ENCODE assay signal across 1 cellular context in the genomic region with DNA sequence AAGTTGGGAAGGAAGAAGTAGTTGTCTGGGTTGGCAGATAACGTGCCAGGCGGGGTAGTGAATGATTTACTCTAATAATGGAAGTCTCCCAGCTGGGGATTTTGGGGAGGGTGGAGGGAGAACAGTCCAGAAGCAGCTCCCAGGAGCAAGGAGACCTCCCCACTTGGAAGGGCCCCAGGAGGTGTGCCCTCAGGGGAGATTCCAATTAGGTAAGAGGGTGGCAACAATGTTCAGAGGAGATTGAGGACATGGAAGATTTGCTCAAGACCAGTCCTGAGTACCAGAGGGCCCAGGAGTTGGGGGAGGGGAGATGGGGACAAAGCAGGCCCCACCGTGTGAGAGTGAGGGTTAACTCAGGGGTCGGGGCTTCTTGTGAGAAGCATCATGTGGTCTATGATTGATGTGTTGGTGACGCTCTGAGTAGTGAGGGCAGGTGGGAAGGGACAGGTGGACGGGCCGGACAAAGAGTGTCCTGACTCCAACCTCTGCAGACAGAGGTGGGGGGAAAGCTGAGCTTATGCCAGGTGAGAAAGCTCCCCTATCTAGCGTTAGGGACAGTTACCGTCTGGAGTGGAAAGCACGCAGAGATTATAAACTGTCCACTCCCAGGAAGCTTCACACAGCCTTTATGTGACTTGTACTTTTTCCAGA.
TF ChIP-seq lines count a peak whose summit lies in the region.

No MANE protein-coding gene starts in this region.

TF ChIP-seq in SK-N-SH treated with all-trans-retinoic acid at 6 μM for 48 hours, 23 proteins besides CTCF, POLR2A, EP300 and RAD21 (continued from another document):
- TF ChIP-seq PATZ1 (CRISPR knock-in tag; IDR thresholded peaks at IDR 0.05; ENCODE audit: borderline replicate concordance) (no peak), BACH2 (CRISPR knock-in tag; IDR thresholded peaks at IDR 0.05; ENCODE audit: borderline replicate concordance) (no peak), OSR1 (CRISPR knock-in tag; IDR thresholded peaks at IDR 0.05) (no peak), ISL1 (CRISPR knock-in tag; IDR thresholded peaks at IDR 0.05) (no peak), SNAI2 (CRISPR knock-in tag; IDR thresholded peaks at IDR 0.05) (no peak), CSDC2 (CRISPR knock-in tag; IDR thresholded peaks at IDR 0.05) (no peak), TCF4 (CRISPR knock-in tag; IDR thresholded peaks at IDR 0.05; ENCODE audit: borderline replicate concordance) (no peak), TSHZ2 (CRISPR knock-in tag; IDR thresholded peaks at IDR 0.05) (no peak), ZFP30 (CRISPR knock-in tag; IDR thresholded peaks at IDR 0.05) (no peak), ZFP3 (CRISPR knock-in tag; IDR thresholded peaks at IDR 0.05) (no peak), ESRRG (CRISPR knock-in tag; IDR thresholded peaks at IDR 0.05) (no peak), ARNTL (CRISPR knock-in tag; IDR thresholded peaks at IDR 0.05; ENCODE audit: borderline replicate concordance, low read depth) (no peak)
- TF ChIP-seq, protein P1, sequence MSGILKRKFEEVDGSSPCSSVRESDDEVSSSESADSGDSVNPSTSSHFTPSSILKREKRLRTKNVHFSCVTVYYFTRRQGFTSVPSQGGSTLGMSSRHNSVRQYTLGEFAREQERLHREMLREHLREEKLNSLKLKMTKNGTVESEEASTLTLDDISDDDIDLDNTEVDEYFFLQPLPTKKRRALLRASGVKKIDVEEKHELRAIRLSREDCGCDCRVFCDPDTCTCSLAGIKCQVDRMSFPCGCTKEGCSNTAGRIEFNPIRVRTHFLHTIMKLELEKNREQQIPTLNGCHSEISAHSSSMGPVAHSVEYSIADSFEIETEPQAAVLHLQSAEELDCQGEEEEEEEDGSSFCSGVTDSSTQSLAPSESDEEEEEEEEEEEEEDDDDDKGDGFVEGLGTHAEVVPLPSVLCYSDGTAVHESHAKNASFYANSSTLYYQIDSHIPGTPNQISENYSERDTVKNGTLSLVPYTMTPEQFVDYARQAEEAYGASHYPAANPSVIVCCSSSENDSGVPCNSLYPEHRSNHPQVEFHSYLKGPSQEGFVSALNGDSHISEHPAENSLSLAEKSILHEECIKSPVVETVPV (CRISPR knock-in tag; IDR thresholded peaks at IDR 0.05), result no peak
